12 cellular contexts compared by ENCODE assay signal in the genomic region with DNA sequence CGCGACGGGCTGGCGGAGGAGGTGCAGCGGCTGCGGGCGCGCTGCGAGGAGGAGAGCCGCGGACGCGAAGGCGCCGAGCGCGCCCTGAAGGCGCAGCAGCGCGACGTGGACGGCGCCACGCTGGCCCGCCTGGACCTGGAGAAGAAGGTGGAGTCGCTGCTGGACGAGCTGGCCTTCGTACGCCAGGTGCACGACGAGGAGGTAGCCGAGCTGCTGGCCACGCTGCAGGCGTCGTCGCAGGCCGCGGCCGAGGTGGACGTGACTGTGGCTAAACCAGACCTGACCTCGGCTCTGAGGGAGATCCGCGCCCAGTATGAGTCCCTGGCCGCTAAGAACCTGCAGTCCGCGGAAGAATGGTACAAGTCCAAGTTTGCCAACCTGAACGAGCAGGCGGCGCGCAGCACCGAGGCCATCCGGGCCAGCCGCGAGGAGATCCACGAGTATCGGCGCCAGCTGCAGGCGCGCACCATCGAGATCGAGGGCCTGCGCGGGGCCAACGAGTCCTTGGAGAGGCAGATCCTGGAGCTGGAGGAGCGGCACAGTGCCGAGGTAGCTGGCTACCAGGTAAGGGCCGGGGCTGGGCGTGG. TPM values are rescaled to one million over a fixed set of nuclear protein-coding genes. Genes with fewer than 3 reads are reported as not detected.
DNase-seq lines count a peak whose midpoint lies in the region; ATAC-seq and TF ChIP-seq lines count a peak whose summit lies in the region.
"Had no signal": no experiment of that assay in that cellular context is flagged by ENCODE, and none has a peak within 500 bp of the region (broad histone marks: within the 10 kb centered on the region; RNA-seq: fewer than 3 reads in every experiment).

No MANE protein-coding gene starts in this region.

- ATAC-seq in thoracic aorta (ENCODE audit: insufficient number of reproducible peaks, low FRiP score, low read depth) (no peak), HG02973 (IDR thresholded peaks at IDR 0.05; ENCODE audit: unreplicated experiment) (no peak)

- intact Hi-C loops in breast epithelium (cut with DNase I; ENCODE audit: low total_unique reads) (no loop called here), MCF 10A (cut with micrococcal nuclease) (no loop called here)

- H3K36me3 Mint-ChIP-seq in MCF 10A (ENCODE audit: insufficient read depth, unreplicated experiment) = no peaks in the 10 kb centered on the region

- H3K27me3 ChIP-seq in breast epithelium = peaks cover 5 to 66% of the 10 kb centered on the region in 2 donors
- peaks cover 67% of the 10 kb centered on the region for H3K27me3 ChIP-seq in iPS-18a (ENCODE audit: control insufficient read depth, insufficient read depth, low read length)
- H3K27me3 ChIP-seq in thoracic aorta (replicated peaks; ENCODE audit: insufficient read depth) = peaks cover 5% of the 10 kb centered on the region

- CTCF ChIA-PET in MCF 10A (lab: Yijun Ruan, JAX) = no interaction called here

- peak overlapping the region in 2 of 3 donors; percentile 34 to 50 for H3K4me3 ChIP-seq in breast epithelium
- H3K4me3 ChIP-seq in iPS-18a (ENCODE audit: low read length) = peak overlapping the region; percentile 69
- peak overlapping the region; percentile 59 for H3K4me3 ChIP-seq in thoracic aorta

- H3K4me1 ChIP-seq in breast epithelium (peaks cover 0 to 8% of the 10 kb centered on the region in 2 donors), iPS-18a (ENCODE audit: control insufficient read depth, low read depth, low read length) (peaks cover 12% of the 10 kb centered on the region), thoracic aorta (ENCODE audit: control insufficient read depth in 1 of 2, low read depth in 2 of 2) (peaks cover 16 to 29% of the 10 kb centered on the region in 2 donors)

- H3K4me1 Mint-ChIP-seq in MCF 10A (ENCODE audit: insufficient read depth, unreplicated experiment) = peaks cover 10% of the 10 kb centered on the region

- no peak for TF ChIP-seq POLR2A in breast epithelium (IDR thresholded peaks at IDR 0.05)

- no peak overlapping the region for H3K27ac Mint-ChIP-seq in MCF 10A (ENCODE audit: low read depth, unreplicated experiment)
- H3K27ac Mint-ChIP-seq: naive thymus-derived CD8-positive, alpha-beta T cell had no signal

- peaks cover 7% of the 10 kb centered on the region for H3K9me3 Mint-ChIP-seq in MCF 10A (ENCODE audit: unreplicated experiment)

- peaks cover 45% of the 10 kb centered on the region for H3K27me3 Mint-ChIP-seq in MCF 10A (ENCODE audit: insufficient read depth, unreplicated experiment)

- H3K9me3 ChIP-seq in breast epithelium (no peaks in the 10 kb centered on the region), iPS-18a (ENCODE audit: control insufficient read depth, low read depth, low read length) (no peaks in the 10 kb centered on the region), thoracic aorta (no peaks in the 10 kb centered on the region)

- no peak overlapping the region for H3K27ac ChIP-seq in breast epithelium
- H3K27ac ChIP-seq in iPS-18a (ENCODE audit: low read length) = no peak overlapping the region
- H3K27ac ChIP-seq in thoracic aorta = no peak overlapping the region
- H3K27ac ChIP-seq: KMS-11 had no signal

- no peak for TF ChIP-seq CTCF in breast epithelium (IDR thresholded peaks at IDR 0.05)
- TF ChIP-seq CTCF in MCF 10A (IDR thresholded peaks at IDR 0.05; ENCODE audit: unreplicated experiment) = no peak
- TF ChIP-seq CTCF in thoracic aorta (IDR thresholded peaks at IDR 0.05) = no peak

- BruUV-seq in MCF 10A (replicated peaks; lab: Mats Ljungman, UMichigan) = no TSS peak

- no peak overlapping the region for H3K9ac ChIP-seq in iPS-18a (ENCODE audit: low read length)
- H3K9ac ChIP-seq: KMS-11 had no signal

- no peak overlapping the region for H3K4me3 Mint-ChIP-seq in MCF 10A (ENCODE audit: unreplicated experiment)

- H3K36me3 ChIP-seq in breast epithelium (no peaks in the 10 kb centered on the region), iPS-18a (ENCODE audit: control insufficient read depth, low read depth, low read length) (no peaks in the 10 kb centered on the region), thoracic aorta (no peaks in the 10 kb centered on the region)

- DNase-seq in breast epithelium (ENCODE audit: low spot score in 2 of 2) (no peak), MCF 10A (ENCODE audit: unreplicated experiment) (no peak), SK-N-DZ (ENCODE audit: low spot score) (peak; percentile 30), thoracic aorta (ENCODE audit: low spot score) (no peak), 8988T (no peak), foreskin melanocyte (no peak)
- DNase-seq: activated CD4-positive, alpha-beta T cell treated with anti-CD3 and anti-CD28 coated beads for 4 hours; naive thymus-derived CD8-positive, alpha-beta T cell had no signal

- POLR2A ChIA-PET in MCF 10A (lab: Yijun Ruan, JAX) = no interaction called here

RNA-seq across cellular contexts. Expression of gene INA, which starts 0.9 kb away (rescaled TPM):
- not detected for total RNA-seq in breast epithelium
- not detected in 2 replicates for total RNA-seq in MCF 10A (2022)
- 133 and 147 TPM in 2 replicates for polyA plus RNA-seq in SK-N-DZ (2014; cell fraction: cytosol; rRNA removed)
- polyA plus RNA-seq in SK-N-DZ (2014; cell fraction: nucleus; rRNA removed) = 52.9 and 66.2 TPM in 2 replicates
- not detected for total RNA-seq in thoracic aorta
- total RNA-seq: aorta; naive thymus-derived CD8-positive, alpha-beta T cell had no signal
- polyA plus RNA-seq: naive thymus-derived CD8-positive, alpha-beta T cell had no signal

RNA-seq across cellular contexts. Expression of gene RPEL1, which starts 32.1 kb away (rescaled TPM):
- total RNA-seq in breast epithelium = under 1 TPM in 1 of 3 donors, not detected in 2; 0.33 TPM
- not detected in 2 replicates for total RNA-seq in MCF 10A (2022)
- polyA plus RNA-seq in SK-N-DZ (2014; cell fraction: cytosol; rRNA removed) = not detected in 2 replicates
- polyA plus RNA-seq in SK-N-DZ (2014; cell fraction: nucleus; rRNA removed) = not detected in 2 replicates
- not detected for total RNA-seq in thoracic aorta
- total RNA-seq: aorta; naive thymus-derived CD8-positive, alpha-beta T cell had no signal
- polyA plus RNA-seq: aorta; naive thymus-derived CD8-positive, alpha-beta T cell had no signal
